ENCODE assay signal across 14 cellular contexts in genomic region chr7:20787658-20788057, GRCh38. TPM values are rescaled to one million over a fixed set of nuclear protein-coding genes. Genes with fewer than 3 reads are reported as not detected.
DNase-seq lines count a peak whose midpoint lies in the region; TF ChIP-seq lines count a peak whose summit lies in the region.
"Had no signal": no experiment of that assay in that cellular context is flagged by ENCODE, and none has a peak within 500 bp of the region (broad histone marks: within the 10 kb centered on the region; RNA-seq: fewer than 3 reads in every experiment).

No MANE protein-coding gene starts in this region.

- H3K36me3 ChIP-seq in Caco-2 (ENCODE audit: control insufficient read depth, insufficient read depth, low read length), result no peaks in the 10 kb centered on the region
- no peaks in the 10 kb centered on the region for H3K36me3 ChIP-seq in PC-9 (ENCODE audit: low read depth)
- H3K36me3 ChIP-seq in iPS-18a (ENCODE audit: control insufficient read depth, low read depth, low read length), result no peaks in the 10 kb centered on the region

- peak overlapping the region; percentile 84 for H3K4me3 ChIP-seq in Caco-2 (ENCODE audit: low read depth, low read length)
- no peak overlapping the region for H3K4me3 ChIP-seq in PC-9
- H3K4me3 ChIP-seq in iPS-18a (ENCODE audit: low read length), result peak overlapping the region; percentile 70

- BruUV-seq in Caco-2 (replicated peaks; lab: Mats Ljungman, UMichigan), result TSS peak; percentile 27
- no TSS peak for BruUV-seq in PC-9 (replicated peaks; lab: Mats Ljungman, UMichigan)

- DNase-seq in Caco-2 (no peak), PC-9 (no peak), germinal center (ENCODE audit: low spot score) (no peak), putamen (ENCODE audit: low spot score) (no peak), NCI-H1694 treated with DMSO at 0.1 percent for 48 hours (lab: John Stamatoyannopoulos, UW) (no peak)
- DNase-seq: activated gamma-delta T cell treated with Interleukin-2 at 50 U/mL for 16 hours, left colon, NCI-H1930 had no signal

- H3K9ac ChIP-seq in iPS-18a (ENCODE audit: low read length), result peak overlapping the region; percentile 13

- no peaks in the 10 kb centered on the region for H3K9me3 Mint-ChIP-seq in Caco-2 (ENCODE audit: unreplicated experiment)

- peaks cover 6% of the 10 kb centered on the region for H3K27me3 Mint-ChIP-seq in Caco-2 (ENCODE audit: insufficient read depth, unreplicated experiment)

- H3K9me3 ChIP-seq in Caco-2, result no peaks in the 10 kb centered on the region
- H3K9me3 ChIP-seq in PC-9 (ENCODE audit: insufficient read depth, low read depth), result no peaks in the 10 kb centered on the region
- H3K9me3 ChIP-seq in iPS-18a (ENCODE audit: control insufficient read depth, low read depth, low read length), result no peaks in the 10 kb centered on the region

- H3K79me2 ChIP-seq in PC-9 (ENCODE audit: low read depth), result no peaks in the 10 kb centered on the region

- H4K20me1 ChIP-seq in PC-9 (ENCODE audit: insufficient read depth), result no peaks in the 10 kb centered on the region

- H3K27ac Mint-ChIP-seq in Caco-2 (ENCODE audit: unreplicated experiment), result peak overlapping the region; percentile 66
- H3K27ac Mint-ChIP-seq: CD8-positive, alpha-beta T cell had no signal

- H3K4me1 ChIP-seq in Caco-2 (peaks cover 10% of the 10 kb centered on the region), PC-9 (replicated peaks; ENCODE audit: insufficient read depth) (no peaks in the 10 kb centered on the region), iPS-18a (ENCODE audit: control insufficient read depth, low read depth, low read length) (peaks cover 47% of the 10 kb centered on the region)

- peak overlapping the region; percentile 59 for H3K27ac ChIP-seq in 22Rv1
- H3K27ac ChIP-seq in PC-9, result no peak overlapping the region
- H3K27ac ChIP-seq in iPS-18a (ENCODE audit: low read length), result no peak overlapping the region
- H3K27ac ChIP-seq: coronary artery had no signal

- H3K36me3 Mint-ChIP-seq in Caco-2 (ENCODE audit: insufficient read depth, unreplicated experiment), result peaks cover 19% of the 10 kb centered on the region
- H3K36me3 Mint-ChIP-seq: CD8-positive, alpha-beta T cell had no signal

- H2AFZ ChIP-seq in PC-9, result no peak overlapping the region

- H3K4me1 Mint-ChIP-seq in Caco-2 (ENCODE audit: low read depth, unreplicated experiment), result peaks cover 29% of the 10 kb centered on the region

- H3K27me3 ChIP-seq in Caco-2 (replicated peaks; ENCODE audit: control insufficient read depth, insufficient read depth, low read length) (no peaks in the 10 kb centered on the region; the same call in 1 of the 2 replicates), PC-9 (ENCODE audit: insufficient read depth, low read depth) (no peaks in the 10 kb centered on the region; the same call in 1 of the 2 replicates), iPS-18a (ENCODE audit: control insufficient read depth, insufficient read depth, low read length) (peaks cover 72% of the 10 kb centered on the region)

- H3F3A ChIP-seq in PC-9 (ENCODE audit: insufficient read depth, low read depth), result no peaks in the 10 kb centered on the region

- POLR2A ChIA-PET in Caco-2 (lab: Charles Lee) (no interaction called here), PC-9 (lab: Charles Lee; ENCODE audit: unreplicated experiment) (no interaction called here)

- CTCF ChIA-PET in Caco-2 (lab: Charles Lee) (interaction anchor here (0.6 to 2.5 kb wide), 3 partner anchors 10 to 467 kb away, joined by 5 to 9 read pairs (median 7); no protein-coding TSS in a partner anchor), PC-9 (lab: Charles Lee) (no interaction called here)

- H3K4me2 ChIP-seq in PC-9, result peak overlapping the region; percentile 3; the same call in 1 of the 2 replicates

- TF ChIP-seq CTCF in 22Rv1 (IDR thresholded peaks at IDR 0.05) (no peak), Caco-2 (IDR thresholded peaks at IDR 0.05; ENCODE audit: insufficient read depth in 1 of 2, low read depth in 1 of 2, low read length in 1 of 2, severe bottlenecking in 1 of 2, unreplicated experiment in 1 of 2) (no peak), PC-9 (conservative IDR thresholded peaks at IDR 0.05) (no peak)

- intact Hi-C loops in Caco-2 (cut with micrococcal nuclease; ENCODE audit: unreplicated experiment), result loop anchor here (1.0 to 5.0 kb wide), 3 partner anchors 10 to 640 kb away; partner anchors contain the start of gene SP4
- intact Hi-C loops in PC-9 (cut with micrococcal nuclease; ENCODE audit: unreplicated experiment), result no loop called here

- peak overlapping the region; percentile 92 for H3K4me3 Mint-ChIP-seq in Caco-2 (ENCODE audit: unreplicated experiment)

- no peaks in the 10 kb centered on the region for H3K9me2 ChIP-seq in PC-9 (ENCODE audit: insufficient read depth)

RNA-seq across cellular contexts. Expression of gene SP8, which starts 1.0 kb away (rescaled TPM):
- total RNA-seq in Caco-2 (2022), result 13.2 and 13.3 TPM in 2 replicates
- not detected in 2 replicates for total RNA-seq in PC-9 (2021)
- total RNA-seq: CD8-positive, alpha-beta T cell; left colon; osteoblast; RPMI7951 had no signal

Comparison
In these comparisons a context has a peak if more than half of its experiments do, and no peak if none do; other contexts are left out.
1. RNA of gene SP8, which starts 1.0 kb away (total RNA-seq): 13.2 to 13.3 TPM in Caco-2; not detected in PC-9; every median in the first group is over 10 times any median in the second.